In the genomic region with DNA sequence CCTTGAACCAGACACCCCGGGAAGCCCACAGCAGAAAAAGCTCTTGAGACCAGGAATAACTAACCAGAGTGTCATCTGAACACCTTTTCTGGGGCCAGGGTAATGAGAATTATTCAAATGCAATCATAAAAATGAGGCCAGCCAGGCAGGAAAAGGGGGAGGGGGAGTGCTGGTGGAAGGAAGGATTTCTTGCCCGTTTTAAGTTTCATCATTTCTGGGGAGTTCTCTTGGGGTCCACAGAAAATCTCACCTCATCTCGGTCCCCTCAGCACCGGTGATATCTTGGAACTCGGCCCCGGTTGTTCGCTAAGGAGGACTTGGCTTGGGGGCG, we compare ENCODE assay signal across 9 cellular contexts. TPM values are rescaled to one million over a fixed set of nuclear protein-coding genes. Genes with fewer than 3 reads are reported as not detected.
DNase-seq lines count a peak whose midpoint lies in the region; TF ChIP-seq lines count a peak whose summit lies in the region.
"Had no signal": no experiment of that assay in that cellular context is flagged by ENCODE, and none has a peak within 500 bp of the region (broad histone marks: within the 10 kb centered on the region; RNA-seq: fewer than 3 reads in every experiment).

No MANE protein-coding gene starts in this region.

- CTCF ChIA-PET in HEK293 (lab: Yijun Ruan, JAX), result interaction anchor here (0.6 to 1.4 kb wide), 8 partner anchors 12 to 239 kb away, joined by 3 to 6 read pairs (median 3); no protein-coding TSS in a partner anchor
- CTCF ChIA-PET in activated CD4-positive, alpha-beta memory T cell treated with anti-CD3 and anti-CD28 coated beads for 36 hours (lab: Charles Lee), result interaction anchor here (0.9 to 1.2 kb wide), 2 partner anchors 9 to 182 kb away, joined by 3 to 8 read pairs; no protein-coding TSS in a partner anchor

- H3K4me3 ChIP-seq in HEK293 (ENCODE audit: low read depth, low read length), result no peak overlapping the region; the same call in 1 of the 2 replicates
- H3K4me3 ChIP-seq in iPS-11a (ENCODE audit: low read depth, low read length), result peak overlapping the region; percentile 50
- peak overlapping the region; percentile 34 for H3K4me3 ChIP-seq in skeletal muscle cell (ENCODE audit: low read depth, low read length)

- peak overlapping the region; percentile 33; the same call in 1 of the 2 replicates for H3K27ac ChIP-seq in HEK293 (ENCODE audit: extremely low read depth, low read depth, low read length)
- H3K27ac ChIP-seq: HL-60 had no signal

- H3K27me3 Mint-ChIP-seq in activated CD4-positive, alpha-beta memory T cell treated with anti-CD3 and anti-CD28 coated beads for 36 hours, result peaks cover 43% of the 10 kb centered on the region

- no peak overlapping the region for H3K27ac Mint-ChIP-seq in activated CD4-positive, alpha-beta memory T cell treated with anti-CD3 and anti-CD28 coated beads for 36 hours

- peaks cover 7% of the 10 kb centered on the region for H3K4me1 ChIP-seq in HEK293 (ENCODE audit: control insufficient read depth, insufficient read depth, low read length)

- H3K4me1 Mint-ChIP-seq in activated CD4-positive, alpha-beta memory T cell treated with anti-CD3 and anti-CD28 coated beads for 36 hours (ENCODE audit: low read depth), result peaks cover 17% of the 10 kb centered on the region

- POLR2A ChIA-PET in HEK293 (lab: Yijun Ruan, JAX), result interaction anchor here (1.0 kb wide), 1 partner anchor 52 kb away, joined by 4 read pairs; a partner anchor contains a TSS
- POLR2A ChIA-PET in activated CD4-positive, alpha-beta memory T cell treated with anti-CD3 and anti-CD28 coated beads for 36 hours (lab: Charles Lee), result no interaction called here

- H3K4me3 Mint-ChIP-seq in activated CD4-positive, alpha-beta memory T cell treated with anti-CD3 and anti-CD28 coated beads for 36 hours, result peak overlapping the region; percentile 9

- no peak for DNase-seq in activated CD4-positive, alpha-beta memory T cell treated with anti-CD3 and anti-CD28 coated beads for 36 hours
- no peak for DNase-seq in skeletal muscle cell (ENCODE audit: low read depth)
- DNase-seq in NCI-H1694 treated with DMSO at 0.1 percent for 48 hours (lab: John Stamatoyannopoulos, UW), result no peak
- no peak for DNase-seq in head of caudate nucleus
- DNase-seq in NCI-H1930 (lab: John Stamatoyannopoulos, UW), result no peak
- DNase-seq in cerebellum (ENCODE audit: low spot score), result no peak

- no peaks in the 10 kb centered on the region for H3K9me3 ChIP-seq in HEK293 (ENCODE audit: control insufficient read depth, insufficient read depth, low read depth, low read length)

- no peaks in the 10 kb centered on the region for H3K36me3 Mint-ChIP-seq in activated CD4-positive, alpha-beta memory T cell treated with anti-CD3 and anti-CD28 coated beads for 36 hours

- TF ChIP-seq CTCF in HEK293 (tag by site-specific recombination; IDR thresholded peaks at IDR 0.05), result no peak

- intact Hi-C loops in activated CD4-positive, alpha-beta memory T cell treated with anti-CD3 and anti-CD28 coated beads for 36 hours (cut with micrococcal nuclease), result loop anchor here (1.0 to 10.0 kb wide), 2 partner anchors 181 to 241 kb away; no protein-coding TSS in a partner anchor
- intact Hi-C loops in head of caudate nucleus (cut with DNase I), result loop anchor here (10.0 kb wide), 1 partner anchor 241 kb away; no protein-coding TSS in a partner anchor

- H3K9me3 Mint-ChIP-seq in activated CD4-positive, alpha-beta memory T cell treated with anti-CD3 and anti-CD28 coated beads for 36 hours, result no peaks in the 10 kb centered on the region

- no peaks in the 10 kb centered on the region for H3K36me3 ChIP-seq in HEK293 (ENCODE audit: control insufficient read depth in 2 of 2, insufficient read depth in 1 of 2, low read length in 2 of 2)

TF ChIP-seq in HEK293, 187 proteins besides CTCF, POLR2A, EP300 and RAD21:
- 0 out of 2 replicates have a peak, but pooled peaks have one; percentile 56 for TF ChIP-seq ZSCAN16 (tag by site-specific recombination; IDR thresholded peaks at IDR 0.05)
- TF ChIP-seq, protein P1, sequence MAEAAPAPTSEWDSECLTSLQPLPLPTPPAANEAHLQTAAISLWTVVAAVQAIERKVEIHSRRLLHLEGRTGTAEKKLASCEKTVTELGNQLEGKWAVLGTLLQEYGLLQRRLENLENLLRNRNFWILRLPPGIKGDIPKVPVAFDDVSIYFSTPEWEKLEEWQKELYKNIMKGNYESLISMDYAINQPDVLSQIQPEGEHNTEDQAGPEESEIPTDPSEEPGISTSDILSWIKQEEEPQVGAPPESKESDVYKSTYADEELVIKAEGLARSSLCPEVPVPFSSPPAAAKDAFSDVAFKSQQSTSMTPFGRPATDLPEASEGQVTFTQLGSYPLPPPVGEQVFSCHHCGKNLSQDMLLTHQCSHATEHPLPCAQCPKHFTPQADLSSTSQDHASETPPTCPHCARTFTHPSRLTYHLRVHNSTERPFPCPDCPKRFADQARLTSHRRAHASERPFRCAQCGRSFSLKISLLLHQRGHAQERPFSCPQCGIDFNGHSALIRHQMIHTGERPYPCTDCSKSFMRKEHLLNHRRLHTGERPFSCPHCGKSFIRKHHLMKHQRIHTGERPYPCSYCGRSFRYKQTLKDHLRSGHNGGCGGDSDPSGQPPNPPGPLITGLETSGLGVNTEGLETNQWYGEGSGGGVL (tag by site-specific recombination; IDR thresholded peaks at IDR 0.05), result no peak
- TF ChIP-seq ZNF366 (tag by site-specific recombination; conservative IDR thresholded peaks at IDR 0.05), result 0 out of 2 replicates have a peak, but pooled peaks have one; percentile 9
- TF ChIP-seq ZNF394 (tag by site-specific recombination; IDR thresholded peaks at IDR 0.05; ENCODE audit: borderline replicate concordance), result peak; percentile 10; the same call in 1 of the 2 replicates
- TF ChIP-seq ZFP69B (tag by site-specific recombination; IDR thresholded peaks at IDR 0.05), result peak; percentile 74; the same call in 1 of the 2 replicates
- TF ChIP-seq GLIS2 (tag by site-specific recombination; IDR thresholded peaks at IDR 0.05), result 0 out of 2 replicates have a peak, but pooled peaks have one; percentile 61
- TF ChIP-seq ZNF335 (tag by site-specific recombination; conservative IDR thresholded peaks at IDR 0.05), result 0 out of 2 replicates have a peak, but pooled peaks have one; percentile 48
- TF ChIP-seq ZNF768 (tag by site-specific recombination; IDR thresholded peaks at IDR 0.05), result no peak
- TF ChIP-seq, protein P2, sequence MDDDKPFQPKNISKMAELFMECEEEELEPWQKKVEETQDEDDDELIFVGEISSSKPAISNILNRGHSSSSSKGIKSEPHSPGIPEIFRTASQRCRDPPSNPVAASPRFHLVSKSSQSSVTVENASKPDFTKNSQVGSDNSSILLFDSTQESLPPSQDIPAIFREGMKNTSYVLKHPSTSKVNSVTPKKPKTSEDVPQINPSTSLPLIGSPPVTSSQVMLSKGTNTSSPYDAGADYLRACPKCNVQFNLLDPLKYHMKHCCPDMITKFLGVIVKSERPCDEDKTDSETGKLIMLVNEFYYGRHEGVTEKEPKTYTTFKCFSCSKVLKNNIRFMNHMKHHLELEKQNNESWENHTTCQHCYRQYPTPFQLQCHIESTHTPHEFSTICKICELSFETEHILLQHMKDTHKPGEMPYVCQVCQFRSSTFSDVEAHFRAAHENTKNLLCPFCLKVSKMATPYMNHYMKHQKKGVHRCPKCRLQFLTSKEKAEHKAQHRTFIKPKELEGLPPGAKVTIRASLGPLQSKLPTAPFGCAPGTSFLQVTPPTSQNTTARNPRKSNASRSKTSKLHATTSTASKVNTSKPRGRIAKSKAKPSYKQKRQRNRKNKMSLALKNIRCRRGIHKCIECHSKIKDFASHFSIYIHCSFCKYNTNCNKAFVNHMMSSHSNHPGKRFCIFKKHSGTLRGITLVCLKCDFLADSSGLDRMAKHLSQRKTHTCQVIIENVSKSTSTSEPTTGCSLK (tag by site-specific recombination; IDR thresholded peaks at IDR 0.05), result no peak
- no peak for TF ChIP-seq ZNF610 (tag by site-specific recombination; IDR thresholded peaks at IDR 0.05; ENCODE audit: borderline replicate concordance)
- TF ChIP-seq ZBTB20 (tag by site-specific recombination; IDR thresholded peaks at IDR 0.05), result peak; percentile 34; the same call in 1 of the 2 replicates

RNA-seq across cellular contexts. Expression of a gene that starts 0.5 kb away (rescaled TPM):
- not detected for total RNA-seq in activated CD4-positive, alpha-beta memory T cell treated with anti-CD3 and anti-CD28 coated beads for 36 hours
- 6.4 TPM for total RNA-seq in cerebellum

RNA-seq across cellular contexts. Expression of a gene that starts 52.6 kb away (rescaled TPM):
- 10 to 100 TPM; 12.8 to 14.8 TPM for total RNA-seq in activated CD4-positive, alpha-beta memory T cell treated with anti-CD3 and anti-CD28 coated beads for 36 hours
- 22.0 TPM for total RNA-seq in cerebellum
